ENCODE assay signal across 12 cellular contexts in genomic region chr10:94042001-94042813, GRCh38. TPM values are rescaled to one million over a fixed set of nuclear protein-coding genes. Genes with fewer than 3 reads are reported as not detected.
DNase-seq lines count a peak whose midpoint lies in the region; ATAC-seq and TF ChIP-seq lines count a peak whose summit lies in the region.
"Had no signal": no experiment of that assay in that cellular context is flagged by ENCODE, and none has a peak within 500 bp of the region (broad histone marks: within the 10 kb centered on the region; RNA-seq: fewer than 3 reads in every experiment).

No MANE protein-coding gene starts in this region.

- no peak for TF ChIP-seq POLR2A in breast epithelium (IDR thresholded peaks at IDR 0.05)

- 50% methylated on average over 3 of the region's 3 CpGs for WGBS in SK-N-SH (ENCODE audit: low lambda C conversion rate)
- WGBS in aorta, 2 donors = 70 to 71% methylated on average over 3 of the region's 3 CpGs

- ATAC-seq in aorta (ENCODE audit: low FRiP score) (peak; percentile 53), GM21360 (IDR thresholded peaks at IDR 0.05; ENCODE audit: unreplicated experiment) (no peak), GM21423 (IDR thresholded peaks at IDR 0.05; ENCODE audit: unreplicated experiment) (no peak)

- H3K27ac ChIP-seq in breast epithelium = no peak overlapping the region
- peak overlapping the region in 1 of 2 experiments; percentile 37; a peak in 2 of 4 replicates for H3K27ac ChIP-seq in SK-N-SH (ENCODE audit: low read depth in 2 of 2, low read length in 1 of 2)
- H3K27ac ChIP-seq in aorta (ENCODE audit: low read depth in 1 of 2, low read length in 2 of 2) = no peak overlapping the region
- H3K27ac ChIP-seq: dorsolateral prefrontal cortex had no signal

- H2AFZ ChIP-seq in SK-N-SH (ENCODE audit: low read depth) = peak overlapping the region; percentile 19; the same call in 1 of the 2 replicates

- peak; percentile 54 for DNase-seq in MCF 10A (ENCODE audit: unreplicated experiment)
- DNase-seq in breast epithelium (ENCODE audit: low spot score in 2 of 2) = no peak
- no peak for DNase-seq in SK-N-SH
- DNase-seq in glomerular visceral epithelial cell (ENCODE audit: extremely low spot score) = peak; percentile 63
- no peak for DNase-seq in aorta
- DNase-seq in activated CD4-positive, alpha-beta T cell treated with anti-CD3 and anti-CD28 coated beads, Interleukin-2, amount 10 ng/mL, durations not matched to agents 24 days and 14 days = no peak
- DNase-seq: activated CD4-positive, alpha-beta T cell treated with anti-CD3 and anti-CD28 coated beads, Interleukin-2, amount 50 U/mL, for 48 hours; CD4-positive, CD25-positive, alpha-beta regulatory T cell; dorsolateral prefrontal cortex; NCI-H510A had no signal

- peak overlapping the region; percentile 36; the same call in 1 of the 2 replicates for H3K4me2 ChIP-seq in SK-N-SH

- H3K9me3 Mint-ChIP-seq in MCF 10A (ENCODE audit: unreplicated experiment) = no peaks in the 10 kb centered on the region
- no peaks in the 10 kb centered on the region for H3K9me3 Mint-ChIP-seq in activated CD4-positive, alpha-beta T cell treated with anti-CD3 and anti-CD28 coated beads, Interleukin-2, amount 10 ng/mL, durations not matched to agents 24 days and 14 days

- H3K4me3 Mint-ChIP-seq in MCF 10A (ENCODE audit: unreplicated experiment) = no peak overlapping the region
- no peak overlapping the region for H3K4me3 Mint-ChIP-seq in activated CD4-positive, alpha-beta T cell treated with anti-CD3 and anti-CD28 coated beads, Interleukin-2, amount 10 ng/mL, durations not matched to agents 24 days and 14 days
- H3K4me3 Mint-ChIP-seq: CD4-positive, CD25-positive, alpha-beta regulatory T cell had no signal

- no peak for TF ChIP-seq RAD21 in SK-N-SH (IDR thresholded peaks at IDR 0.05; ENCODE audit: low read length)

- POLR2A ChIA-PET in MCF 10A (lab: Yijun Ruan, JAX) = interaction anchor here (0.6 kb wide), 1 partner anchor 273 kb away, joined by 4 read pairs; no protein-coding TSS in a partner anchor
- POLR2A ChIA-PET in SK-N-SH (lab: Yijun Ruan, JAX) = no interaction called here

- peak overlapping the region; percentile 7 for H3K27ac Mint-ChIP-seq in MCF 10A (ENCODE audit: low read depth, unreplicated experiment)
- no peak overlapping the region for H3K27ac Mint-ChIP-seq in activated CD4-positive, alpha-beta T cell treated with anti-CD3 and anti-CD28 coated beads, Interleukin-2, amount 10 ng/mL, durations not matched to agents 24 days and 14 days
- H3K27ac Mint-ChIP-seq: CD4-positive, CD25-positive, alpha-beta regulatory T cell had no signal

- H3K36me3 ChIP-seq in breast epithelium = no peaks in the 10 kb centered on the region
- H3K36me3 ChIP-seq in SK-N-SH (replicated peaks in 1 of 2; ENCODE audit: control insufficient read depth in 1 of 2, insufficient read depth in 2 of 2, low read length in 1 of 2) = no peaks in the 10 kb centered on the region
- H3K36me3 ChIP-seq in aorta (ENCODE audit: control insufficient read depth in 1 of 2, insufficient read depth in 2 of 2, low read length in 1 of 2) = no peaks in the 10 kb centered on the region

- H3K9me2 ChIP-seq in SK-N-SH = no peaks in the 10 kb centered on the region

- intact Hi-C loops in MCF 10A (cut with micrococcal nuclease) = no loop called here
- intact Hi-C loops in breast epithelium (cut with DNase I; ENCODE audit: low total_unique reads) = no loop called here
- intact Hi-C loops in aorta (cut with DNase I) = no loop called here
- intact Hi-C loops in activated CD4-positive, alpha-beta T cell treated with anti-CD3 and anti-CD28 coated beads, Interleukin-2, amount 10 ng/mL, durations not matched to agents 24 days and 14 days (cut with micrococcal nuclease) = no loop called here

- no peaks in the 10 kb centered on the region for H3K36me3 Mint-ChIP-seq in MCF 10A (ENCODE audit: insufficient read depth, unreplicated experiment)
- no peaks in the 10 kb centered on the region for H3K36me3 Mint-ChIP-seq in activated CD4-positive, alpha-beta T cell treated with anti-CD3 and anti-CD28 coated beads, Interleukin-2, amount 10 ng/mL, durations not matched to agents 24 days and 14 days (ENCODE audit: low read depth)
- H3K36me3 Mint-ChIP-seq: CD4-positive, CD25-positive, alpha-beta regulatory T cell had no signal

- no peak overlapping the region for H3K9ac ChIP-seq in SK-N-SH

- H3F3A ChIP-seq in SK-N-SH (replicated peaks; ENCODE audit: insufficient read depth) = peaks cover 13% of the 10 kb centered on the region

- H3K79me2 ChIP-seq in SK-N-SH (ENCODE audit: insufficient read depth) = no peaks in the 10 kb centered on the region

- H3K27me3 ChIP-seq in breast epithelium (no peaks in the 10 kb centered on the region), SK-N-SH (ENCODE audit: insufficient read depth) (no peaks in the 10 kb centered on the region), aorta (ENCODE audit: control insufficient read depth in 1 of 2, insufficient read depth in 2 of 2, low read length in 1 of 2) (no peaks in the 10 kb centered on the region)

- H3K4me1 ChIP-seq in breast epithelium (no peaks in the 10 kb centered on the region), SK-N-SH (ENCODE audit: control insufficient read depth in 1 of 2, insufficient read depth in 2 of 2, low read depth in 1 of 2, low read length in 1 of 2) (peaks cover 0 to 3% of the 10 kb centered on the region in 2 experiments; a peak in 2 of 4 replicates), aorta (ENCODE audit: control insufficient read depth in 1 of 2, insufficient read depth in 2 of 2, low read length in 2 of 2) (peaks cover 0 to 2% of the 10 kb centered on the region in 2 donors)

- BruUV-seq in MCF 10A (replicated peaks; lab: Mats Ljungman, UMichigan) = no TSS peak

- CTCF ChIA-PET in MCF 10A (lab: Yijun Ruan, JAX) = interaction anchor here (0.6 to 1.0 kb wide), 2 partner anchors 125 to 232 kb away, joined by 3 to 5 read pairs; no protein-coding TSS in a partner anchor
- CTCF ChIA-PET in SK-N-SH (lab: Yijun Ruan, JAX) = interaction anchor here (0.6 kb wide), 1 partner anchor 403 kb away, joined by 3 read pairs; no protein-coding TSS in a partner anchor

- H3K4me3 ChIP-seq in breast epithelium = no peak overlapping the region
- no peak overlapping the region for H3K4me3 ChIP-seq in SK-N-SH (ENCODE audit: low read depth in 2 of 2, low read length in 1 of 2)
- no peak overlapping the region for H3K4me3 ChIP-seq in aorta (ENCODE audit: low read length in 2 of 2)
- H3K4me3 ChIP-seq: dorsolateral prefrontal cortex had no signal

- peaks cover 20% of the 10 kb centered on the region for H3K4me1 Mint-ChIP-seq in MCF 10A (ENCODE audit: insufficient read depth, unreplicated experiment)
- no peaks in the 10 kb centered on the region for H3K4me1 Mint-ChIP-seq in activated CD4-positive, alpha-beta T cell treated with anti-CD3 and anti-CD28 coated beads, Interleukin-2, amount 10 ng/mL, durations not matched to agents 24 days and 14 days
- H3K4me1 Mint-ChIP-seq: CD4-positive, CD25-positive, alpha-beta regulatory T cell had no signal

- H3K27me3 Mint-ChIP-seq in MCF 10A (ENCODE audit: insufficient read depth, unreplicated experiment) = no peaks in the 10 kb centered on the region
- no peaks in the 10 kb centered on the region for H3K27me3 Mint-ChIP-seq in activated CD4-positive, alpha-beta T cell treated with anti-CD3 and anti-CD28 coated beads, Interleukin-2, amount 10 ng/mL, durations not matched to agents 24 days and 14 days
- H3K27me3 Mint-ChIP-seq: CD4-positive, CD25-positive, alpha-beta regulatory T cell had no signal

- no peak for TF ChIP-seq EP300 in SK-N-SH (IDR thresholded peaks at IDR 0.05; ENCODE audit: borderline replicate concordance in 1 of 2, low read depth in 1 of 2, low read length in 1 of 2)

- no peaks in the 10 kb centered on the region for H4K20me1 ChIP-seq in SK-N-SH (ENCODE audit: insufficient read depth)

- peak; percentile 17 for TF ChIP-seq CTCF in MCF 10A (IDR thresholded peaks at IDR 0.05; ENCODE audit: unreplicated experiment)
- TF ChIP-seq CTCF in breast epithelium (IDR thresholded peaks at IDR 0.05) = no peak
- TF ChIP-seq CTCF in SK-N-SH (IDR thresholded peaks at IDR 0.05) = peak; percentile 42; the same call in 1 of the 2 replicates

- H3K9me3 ChIP-seq in breast epithelium = no peaks in the 10 kb centered on the region
- H3K9me3 ChIP-seq in SK-N-SH = no peaks in the 10 kb centered on the region
- H3K9me3 ChIP-seq in aorta (ENCODE audit: control insufficient read depth, low read length) = no peaks in the 10 kb centered on the region

TF ChIP-seq in SK-N-SH, 30 proteins besides CTCF, POLR2A, EP300 and RAD21 (continues in another document):
- TF ChIP-seq YY1 (IDR thresholded peaks at IDR 0.05; ENCODE audit: low read depth) (no peak), EZH2phosphoT487 (IDR thresholded peaks at IDR 0.05; ENCODE audit: borderline replicate concordance, low read depth) (no peak), ZBTB33 (IDR thresholded peaks at IDR 0.05; ENCODE audit: borderline replicate concordance, low read depth) (no peak)

RNA-seq across cellular contexts. Expression of gene PLCE1, which starts 48.5 kb away (rescaled TPM):
- total RNA-seq in MCF 10A (2022) (0.22 and 0.23 TPM in 2 replicates), breast epithelium (10 to 100 TPM in 1 of 3 donors, 1 to 10 TPM in 2; 6.2 to 14.1 (median 7.0) TPM), aorta (10 to 100 TPM; 14.7 to 16.6 TPM)
- polyA plus RNA-seq in SK-N-SH (2012; rRNA removed) (1.2 and 1.9 TPM in 2 replicates), aorta (1 to 10 TPM; 1.5 to 6.7 TPM)
- 1.6 and 1.7 TPM in 2 replicates for polyA plus RNA-seq in SK-N-SH (2012; cell fraction: cytosol; rRNA removed)
- 2.3 and 3.6 TPM in 2 replicates for polyA plus RNA-seq in SK-N-SH (2012; cell fraction: nucleus; rRNA removed)
- not detected in 2 replicates for total RNA-seq in activated CD4-positive, alpha-beta T cell treated with anti-CD3 and anti-CD28 coated beads, Interleukin-2, amount 10 ng/mL, durations not matched to agents 24 days and 14 days
- total RNA-seq: CD4-positive, CD25-positive, alpha-beta regulatory T cell had no signal

Comparison
In these comparisons a context has a peak if more than half of its experiments do, and no peak if none do; other contexts are left out.
1. DNase-seq: peak in MCF 10A (single experiment) and glomerular visceral epithelial cell (single experiment); none in breast epithelium (0 of 2), SK-N-SH (single experiment), aorta (0 of 2) and activated CD4-positive, alpha-beta T cell treated with anti-CD3 and anti-CD28 coated beads, Interleukin-2, amount 10 ng/mL, durations not matched to agents 24 days and 14 days (single experiment).
2. CTCF ChIP-seq: peak in MCF 10A (single experiment) and SK-N-SH (single experiment); none in breast epithelium (0 of 3).